ENCODE assay signal across 19 cellular contexts in the genomic region with DNA sequence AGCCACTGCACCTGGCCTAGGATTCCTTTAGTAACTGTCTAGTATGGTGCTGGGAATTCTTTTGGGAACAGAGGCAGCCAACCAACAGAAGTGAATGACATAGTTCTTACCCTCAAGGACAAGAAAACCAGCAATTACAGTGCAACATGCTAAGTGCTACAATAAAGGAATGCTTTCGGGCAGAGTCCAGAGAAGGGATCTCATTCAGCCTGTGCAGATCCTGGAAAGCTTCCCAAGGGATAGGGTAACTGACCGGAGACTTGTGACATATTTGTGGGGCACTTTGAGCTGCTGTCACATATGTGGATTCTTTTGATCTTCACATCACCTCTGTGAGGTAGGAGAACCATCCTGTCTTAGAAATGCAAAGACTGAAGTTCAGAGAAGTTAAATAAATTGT. TPM values are rescaled to one million over a fixed set of nuclear protein-coding genes. Genes with fewer than 3 reads are reported as not detected.
DNase-seq lines count a peak whose midpoint lies in the region; ATAC-seq and TF ChIP-seq lines count a peak whose summit lies in the region.
"Had no signal": no experiment of that assay in that cellular context is flagged by ENCODE, and none has a peak within 500 bp of the region (broad histone marks: within the 10 kb centered on the region; RNA-seq: fewer than 3 reads in every experiment).

No MANE protein-coding gene starts in this region.

- peak overlapping the region; percentile 69 for H3K4me3 Mint-ChIP-seq in type B pancreatic cell
- H3K4me3 Mint-ChIP-seq: CD8-positive, alpha-beta T cell had no signal

- H3K27ac Mint-ChIP-seq in type B pancreatic cell = peak overlapping the region; percentile 93
- H3K27ac Mint-ChIP-seq: CD8-positive, alpha-beta T cell had no signal

- H3K27me3 Mint-ChIP-seq in type B pancreatic cell = no peaks in the 10 kb centered on the region

- H3K27me3 ChIP-seq in breast epithelium = no peaks in the 10 kb centered on the region
- H3K27me3 ChIP-seq: BLaER1, MG63 had no signal

- intact Hi-C loops in breast epithelium (cut with DNase I; ENCODE audit: low total_unique reads) = no loop called here

- H3K9me3 ChIP-seq in breast epithelium = no peaks in the 10 kb centered on the region
- H3K9me3 ChIP-seq: BLaER1, MG63 had no signal

- peak; percentile 33 for DNase-seq in globus pallidus (ENCODE audit: low spot score)
- DNase-seq in myocyte (ENCODE audit: low read depth) = peak; percentile 58
- no peak for DNase-seq in type B pancreatic cell (ENCODE audit: extremely low spot score, unreplicated experiment)
- DNase-seq in breast epithelium (ENCODE audit: low spot score in 2 of 2) = no peak
- DNase-seq in T-helper 1 cell = no peak
- DNase-seq in erythroblast (lab: John Stamatoyannopoulos, UW) = no peak
- DNase-seq: CD8-positive, alpha-beta T cell; HCEC 1CT; Karpas-422; MG63; NCI-H1092 treated with DMSO at 0.1 percent for 48 hours; NCI-H1694 treated with DMSO at 0.1 percent for 48 hours; NCI-H446; NCI-H748 treated with DMSO at 0.1 percent for 48 hours; RPMI8226; SIG-M5 had no signal

- H3K36me3 ChIP-seq in breast epithelium = no peaks in the 10 kb centered on the region
- H3K36me3 ChIP-seq: MG63 had no signal

- H3K9me3 Mint-ChIP-seq in type B pancreatic cell = peaks cover 5% of the 10 kb centered on the region
- H3K9me3 Mint-ChIP-seq: CD8-positive, alpha-beta T cell had no signal

- TF ChIP-seq CTCF in type B pancreatic cell (conservative IDR thresholded peaks at IDR 0.05) = no peak
- no peak for TF ChIP-seq CTCF in breast epithelium (IDR thresholded peaks at IDR 0.05)

- no peaks in the 10 kb centered on the region for H3K4me1 ChIP-seq in breast epithelium
- H3K4me1 ChIP-seq: BLaER1 had no signal

- no peak overlapping the region for H3K4me3 ChIP-seq in breast epithelium
- H3K4me3 ChIP-seq: BLaER1, MG63 had no signal

- ATAC-seq in SK-N-SH treated with all-trans-retinoic acid at 6 μM for 48 hours = peak; percentile 66
- ATAC-seq: CD8-positive, alpha-beta T cell had no signal

- peaks cover 19% of the 10 kb centered on the region for H3K4me1 Mint-ChIP-seq in type B pancreatic cell (ENCODE audit: unreplicated experiment)

- TF ChIP-seq POLR2A in breast epithelium (IDR thresholded peaks at IDR 0.05) (no peak), erythroblast (IDR thresholded peaks at IDR 0.05; ENCODE audit: low read length) (no peak)

- H3K27ac ChIP-seq in breast epithelium = no peak overlapping the region
- H3K27ac ChIP-seq: BLaER1 had no signal

- H3K36me3 Mint-ChIP-seq in type B pancreatic cell = no peaks in the 10 kb centered on the region
- H3K36me3 Mint-ChIP-seq: CD8-positive, alpha-beta T cell had no signal

TF ChIP-seq in SK-N-SH treated with all-trans-retinoic acid at 6 μM for 48 hours, 23 proteins besides CTCF, POLR2A, EP300 and RAD21:
- TF ChIP-seq CSDC2 (CRISPR knock-in tag; IDR thresholded peaks at IDR 0.05) (no peak), OSR1 (CRISPR knock-in tag; IDR thresholded peaks at IDR 0.05) (no peak), SNAI2 (CRISPR knock-in tag; IDR thresholded peaks at IDR 0.05) (no peak), ISL1 (CRISPR knock-in tag; IDR thresholded peaks at IDR 0.05) (no peak), PPARA (CRISPR knock-in tag; IDR thresholded peaks at IDR 0.05; ENCODE audit: borderline replicate concordance) (no peak), ZNF565 (CRISPR knock-in tag; conservative IDR thresholded peaks at IDR 0.05; ENCODE audit: low read depth) (no peak), ZNF70 (CRISPR knock-in tag; IDR thresholded peaks at IDR 0.05) (no peak), ZC3H10 (CRISPR knock-in tag; IDR thresholded peaks at IDR 0.05) (no peak), ZFP3 (CRISPR knock-in tag; IDR thresholded peaks at IDR 0.05) (no peak), GLIS3 (CRISPR knock-in tag; IDR thresholded peaks at IDR 0.05) (no peak), RARB (CRISPR knock-in tag; IDR thresholded peaks at IDR 0.05) (no peak), TCF4 (CRISPR knock-in tag; IDR thresholded peaks at IDR 0.05; ENCODE audit: borderline replicate concordance) (no peak), TOX (CRISPR knock-in tag; IDR thresholded peaks at IDR 0.05; ENCODE audit: borderline replicate concordance) (no peak)
- TF ChIP-seq, protein P1, sequence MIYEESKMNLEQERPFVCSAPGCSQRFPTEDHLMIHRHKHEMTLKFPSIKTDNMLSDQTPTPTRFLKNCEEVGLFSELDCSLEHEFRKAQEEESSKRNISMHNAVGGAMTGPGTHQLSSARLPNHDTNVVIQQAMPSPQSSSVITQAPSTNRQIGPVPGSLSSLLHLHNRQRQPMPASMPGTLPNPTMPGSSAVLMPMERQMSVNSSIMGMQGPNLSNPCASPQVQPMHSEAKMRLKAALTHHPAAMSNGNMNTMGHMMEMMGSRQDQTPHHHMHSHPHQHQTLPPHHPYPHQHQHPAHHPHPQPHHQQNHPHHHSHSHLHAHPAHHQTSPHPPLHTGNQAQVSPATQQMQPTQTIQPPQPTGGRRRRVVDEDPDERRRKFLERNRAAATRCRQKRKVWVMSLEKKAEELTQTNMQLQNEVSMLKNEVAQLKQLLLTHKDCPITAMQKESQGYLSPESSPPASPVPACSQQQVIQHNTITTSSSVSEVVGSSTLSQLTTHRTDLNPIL (CRISPR knock-in tag; IDR thresholded peaks at IDR 0.05; ENCODE audit: low read depth) = no peak

RNA-seq across cellular contexts. Expression of gene C6orf15, which starts 46.8 kb away (rescaled TPM):
- 1.2 and 2.4 TPM in 2 replicates for total RNA-seq in myocyte
- 1.9 TPM for polyA plus RNA-seq in myocyte (2012)
- total RNA-seq in type B pancreatic cell (ENCODE audit: low replicate concordance) = not detected in 2 replicates
- under 1 TPM in 1 of 3 donors, not detected in 2; 0.59 TPM for total RNA-seq in breast epithelium
- total RNA-seq: CD8-positive, alpha-beta T cell had no signal

RNA-seq across cellular contexts. Expression of gene PSORS1C1, which starts 49.0 kb away (rescaled TPM):
- total RNA-seq in myocyte = 0.21 and 0.29 TPM in 2 replicates
- polyA plus RNA-seq in myocyte (2012) = 2.0 TPM
- total RNA-seq in type B pancreatic cell (ENCODE audit: low replicate concordance) = not detected in 2 replicates
- total RNA-seq in breast epithelium = 1 to 10 TPM in 2 of 3 donors, under 1 TPM in 1; 0.48 to 2.0 (median 1.9) TPM
- total RNA-seq: CD8-positive, alpha-beta T cell had no signal

RNA-seq across cellular contexts. Expression of gene CDSN, which starts 54.7 kb away (rescaled TPM):
- 0.16 TPM in 1 of 2 replicates, not detected in the other for total RNA-seq in myocyte
- polyA plus RNA-seq in myocyte (2012) = 0.20 TPM
- total RNA-seq in type B pancreatic cell (ENCODE audit: low replicate concordance) = not detected in 2 replicates
- under 1 TPM in 1 of 3 donors, not detected in 2; 0.59 TPM for total RNA-seq in breast epithelium
- total RNA-seq: CD8-positive, alpha-beta T cell had no signal

RNA-seq across cellular contexts. Expression of gene MUC22, which starts 55.3 kb away (rescaled TPM):
- total RNA-seq in myocyte = not detected in 2 replicates
- not detected for polyA plus RNA-seq in myocyte (2012)
- 1.6 and 4.9 TPM in 2 replicates for total RNA-seq in type B pancreatic cell (ENCODE audit: low replicate concordance)
- total RNA-seq in breast epithelium = not detected
- total RNA-seq: CD8-positive, alpha-beta T cell; HT-29 had no signal

Comparison
In these comparisons a context has a peak if more than half of its experiments do, and no peak if none do; other contexts are left out.
1. DNase-seq: peak in globus pallidus (single experiment) and myocyte (single experiment); none in type B pancreatic cell (single experiment), breast epithelium (0 of 2), T-helper 1 cell (0 of 5) and erythroblast (0 of 2).